Comparison of ENCODE assay signal across 1 cellular context in genomic region chr12:76032043-76032981, GRCh38.
TF ChIP-seq lines count a peak whose summit lies in the region.

No MANE protein-coding gene starts in this region.

TF ChIP-seq in K562, 482 proteins besides CTCF, POLR2A, EP300 and RAD21 (continued from another document and continues in another):
- TF ChIP-seq, protein P1, sequence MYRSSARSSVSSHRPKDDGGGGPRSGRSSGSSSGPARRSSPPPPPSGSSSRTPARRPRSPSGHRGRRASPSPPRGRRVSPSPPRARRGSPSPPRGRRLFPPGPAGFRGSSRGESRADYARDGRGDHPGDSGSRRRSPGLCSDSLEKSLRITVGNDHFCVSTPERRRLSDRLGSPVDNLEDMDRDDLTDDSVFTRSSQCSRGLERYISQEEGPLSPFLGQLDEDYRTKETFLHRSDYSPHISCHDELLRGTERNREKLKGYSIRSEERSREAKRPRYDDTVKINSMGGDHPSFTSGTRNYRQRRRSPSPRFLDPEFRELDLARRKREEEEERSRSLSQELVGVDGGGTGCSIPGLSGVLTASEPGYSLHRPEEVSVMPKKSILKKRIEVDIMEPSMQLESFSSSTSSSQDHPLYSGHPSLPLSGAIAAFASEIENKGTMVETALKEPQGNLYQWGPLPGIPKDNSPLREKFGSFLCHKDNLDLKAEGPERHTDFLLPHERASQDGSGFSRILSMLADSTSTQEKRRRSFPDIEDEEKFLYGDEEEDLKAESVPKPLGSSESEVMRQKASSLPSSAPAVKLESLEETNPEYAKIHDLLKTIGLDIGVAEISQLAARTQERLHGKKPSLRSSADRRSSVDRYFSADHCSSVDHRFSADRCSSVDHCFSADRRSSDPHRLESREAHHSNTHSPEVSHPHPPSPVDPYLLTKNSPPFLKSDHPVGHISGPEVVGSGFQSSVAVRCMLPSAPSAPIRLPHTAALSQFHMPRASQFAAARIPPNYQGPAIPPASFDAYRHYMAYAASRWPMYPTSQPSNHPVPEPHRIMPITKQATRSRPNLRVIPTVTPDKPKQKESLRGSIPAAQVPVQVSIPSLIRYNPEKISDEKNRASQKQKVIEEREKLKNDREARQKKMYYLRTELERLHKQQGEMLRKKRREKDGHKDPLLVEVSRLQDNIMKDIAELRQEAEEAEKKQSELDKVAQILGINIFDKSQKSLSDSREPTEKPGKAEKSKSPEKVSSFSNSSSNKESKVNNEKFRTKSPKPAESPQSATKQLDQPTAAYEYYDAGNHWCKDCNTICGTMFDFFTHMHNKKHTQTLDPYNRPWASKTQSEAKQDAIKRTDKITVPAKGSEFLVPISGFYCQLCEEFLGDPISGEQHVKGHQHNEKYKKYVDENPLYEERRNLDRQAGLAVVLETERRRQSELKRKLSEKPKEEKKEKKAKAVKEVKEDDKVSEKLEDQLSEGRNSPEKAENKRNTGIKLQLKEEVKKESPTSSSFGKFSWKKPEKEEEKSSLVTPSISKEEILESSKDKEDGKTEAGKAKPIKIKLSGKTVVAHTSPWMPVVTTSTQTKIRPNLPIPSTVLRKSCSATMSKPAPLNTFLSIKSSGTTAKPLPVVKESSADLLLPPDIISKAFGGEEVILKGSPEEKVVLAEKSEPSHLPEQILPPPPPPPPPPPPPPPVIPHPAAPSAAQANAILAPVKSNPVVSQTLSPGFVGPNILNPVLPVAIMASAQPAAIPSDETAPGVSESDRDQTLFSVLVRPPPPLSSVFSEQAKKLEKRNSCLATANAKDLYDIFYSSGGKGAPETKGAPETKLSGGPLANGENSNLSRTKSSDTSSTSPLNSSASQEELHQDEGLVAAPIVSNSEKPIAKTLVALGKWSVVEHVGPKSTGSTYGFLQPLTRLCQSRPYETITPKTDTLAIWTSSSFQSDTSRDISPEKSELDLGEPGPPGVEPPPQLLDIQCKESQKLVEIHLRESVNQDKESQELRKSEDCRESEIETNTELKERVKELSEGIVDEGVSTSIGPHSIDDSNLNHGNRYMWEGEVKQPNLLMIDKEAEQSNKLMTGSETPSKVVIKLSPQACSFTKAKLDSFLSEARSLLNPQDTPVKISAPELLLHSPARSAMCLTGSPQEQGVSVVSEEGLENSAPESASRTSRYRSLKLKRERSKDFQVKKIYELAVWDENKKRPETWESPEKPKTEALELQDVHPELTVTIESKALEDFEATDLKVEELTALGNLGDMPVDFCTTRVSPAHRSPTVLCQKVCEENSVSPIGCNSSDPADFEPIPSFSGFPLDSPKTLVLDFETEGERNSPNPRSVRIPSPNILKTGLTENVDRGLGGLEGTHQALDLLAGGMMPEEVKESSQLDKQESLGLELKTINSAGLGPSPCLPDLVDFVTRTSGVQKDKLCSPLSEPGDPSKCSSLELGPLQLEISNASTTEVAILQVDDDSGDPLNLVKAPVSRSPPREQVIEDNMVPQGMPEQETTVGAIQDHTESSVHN (IDR thresholded peaks at IDR 0.05; ENCODE audit: borderline replicate concordance in 1 of 2, low read depth in 1 of 2), result no peak
- no peak for TF ChIP-seq ZNF696 (CRISPR knock-in tag; conservative IDR thresholded peaks at IDR 0.05)
- 0 out of 2 replicates have a peak, but pooled peaks have one; percentile 36 for TF ChIP-seq ZNF395 (CRISPR knock-in tag; IDR thresholded peaks at IDR 0.05)
- no peak for TF ChIP-seq SRSF7 (optimal IDR thresholded peaks at IDR 0.05; ENCODE audit: low read depth, low read length)
- TF ChIP-seq, protein P2, sequence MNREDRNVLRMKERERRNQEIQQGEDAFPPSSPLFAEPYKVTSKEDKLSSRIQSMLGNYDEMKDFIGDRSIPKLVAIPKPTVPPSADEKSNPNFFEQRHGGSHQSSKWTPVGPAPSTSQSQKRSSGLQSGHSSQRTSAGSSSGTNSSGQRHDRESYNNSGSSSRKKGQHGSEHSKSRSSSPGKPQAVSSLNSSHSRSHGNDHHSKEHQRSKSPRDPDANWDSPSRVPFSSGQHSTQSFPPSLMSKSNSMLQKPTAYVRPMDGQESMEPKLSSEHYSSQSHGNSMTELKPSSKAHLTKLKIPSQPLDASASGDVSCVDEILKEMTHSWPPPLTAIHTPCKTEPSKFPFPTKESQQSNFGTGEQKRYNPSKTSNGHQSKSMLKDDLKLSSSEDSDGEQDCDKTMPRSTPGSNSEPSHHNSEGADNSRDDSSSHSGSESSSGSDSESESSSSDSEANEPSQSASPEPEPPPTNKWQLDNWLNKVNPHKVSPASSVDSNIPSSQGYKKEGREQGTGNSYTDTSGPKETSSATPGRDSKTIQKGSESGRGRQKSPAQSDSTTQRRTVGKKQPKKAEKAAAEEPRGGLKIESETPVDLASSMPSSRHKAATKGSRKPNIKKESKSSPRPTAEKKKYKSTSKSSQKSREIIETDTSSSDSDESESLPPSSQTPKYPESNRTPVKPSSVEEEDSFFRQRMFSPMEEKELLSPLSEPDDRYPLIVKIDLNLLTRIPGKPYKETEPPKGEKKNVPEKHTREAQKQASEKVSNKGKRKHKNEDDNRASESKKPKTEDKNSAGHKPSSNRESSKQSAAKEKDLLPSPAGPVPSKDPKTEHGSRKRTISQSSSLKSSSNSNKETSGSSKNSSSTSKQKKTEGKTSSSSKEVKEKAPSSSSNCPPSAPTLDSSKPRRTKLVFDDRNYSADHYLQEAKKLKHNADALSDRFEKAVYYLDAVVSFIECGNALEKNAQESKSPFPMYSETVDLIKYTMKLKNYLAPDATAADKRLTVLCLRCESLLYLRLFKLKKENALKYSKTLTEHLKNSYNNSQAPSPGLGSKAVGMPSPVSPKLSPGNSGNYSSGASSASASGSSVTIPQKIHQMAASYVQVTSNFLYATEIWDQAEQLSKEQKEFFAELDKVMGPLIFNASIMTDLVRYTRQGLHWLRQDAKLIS (CRISPR knock-in tag; IDR thresholded peaks at IDR 0.05), result peak; percentile 50
- TF ChIP-seq FOXA3 (CRISPR knock-in tag; conservative IDR thresholded peaks at IDR 0.05 in 1 of 2, IDR thresholded peaks at IDR 0.05 in 1 of 2), result peak; percentile 87 to 96
- no peak for TF ChIP-seq HMGN3 (IDR thresholded peaks at IDR 0.05; ENCODE audit: borderline replicate concordance, extremely low read depth, insufficient read length, low read depth, low read length)
- peak in 1 of 3 experiments; percentile 16; a peak in 1 of 6 replicates for TF ChIP-seq ZBTB11 (CRISPR knock-in tag; IDR thresholded peaks at IDR 0.05)
- no peak for TF ChIP-seq ZNF830 (CRISPR knock-in tag; IDR thresholded peaks at IDR 0.05)
- 0 out of 2 replicates have a peak, but pooled peaks have one; percentile 7 for TF ChIP-seq L3MBTL2 (IDR thresholded peaks at IDR 0.05)
- TF ChIP-seq, protein P3, sequence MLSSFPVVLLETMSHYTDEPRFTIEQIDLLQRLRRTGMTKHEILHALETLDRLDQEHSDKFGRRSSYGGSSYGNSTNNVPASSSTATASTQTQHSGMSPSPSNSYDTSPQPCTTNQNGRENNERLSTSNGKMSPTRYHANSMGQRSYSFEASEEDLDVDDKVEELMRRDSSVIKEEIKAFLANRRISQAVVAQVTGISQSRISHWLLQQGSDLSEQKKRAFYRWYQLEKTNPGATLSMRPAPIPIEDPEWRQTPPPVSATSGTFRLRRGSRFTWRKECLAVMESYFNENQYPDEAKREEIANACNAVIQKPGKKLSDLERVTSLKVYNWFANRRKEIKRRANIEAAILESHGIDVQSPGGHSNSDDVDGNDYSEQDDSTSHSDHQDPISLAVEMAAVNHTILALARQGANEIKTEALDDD (IDR thresholded peaks at IDR 0.05), result 0 out of 2 replicates have a peak, but pooled peaks have one; percentile 3
- TF ChIP-seq ZNF717 (CRISPR knock-in tag; IDR thresholded peaks at IDR 0.05), result no peak
- peak; percentile 61; the same call in 1 of the 2 replicates for TF ChIP-seq IRF1 (CRISPR knock-in tag; IDR thresholded peaks at IDR 0.05; ENCODE audit: borderline replicate concordance)
- TF ChIP-seq C11orf30 (IDR thresholded peaks at IDR 0.05; ENCODE audit: low read depth), result no peak
- no peak for TF ChIP-seq FOXO4 (CRISPR knock-in tag; IDR thresholded peaks at IDR 0.05)
- TF ChIP-seq, protein P4, sequence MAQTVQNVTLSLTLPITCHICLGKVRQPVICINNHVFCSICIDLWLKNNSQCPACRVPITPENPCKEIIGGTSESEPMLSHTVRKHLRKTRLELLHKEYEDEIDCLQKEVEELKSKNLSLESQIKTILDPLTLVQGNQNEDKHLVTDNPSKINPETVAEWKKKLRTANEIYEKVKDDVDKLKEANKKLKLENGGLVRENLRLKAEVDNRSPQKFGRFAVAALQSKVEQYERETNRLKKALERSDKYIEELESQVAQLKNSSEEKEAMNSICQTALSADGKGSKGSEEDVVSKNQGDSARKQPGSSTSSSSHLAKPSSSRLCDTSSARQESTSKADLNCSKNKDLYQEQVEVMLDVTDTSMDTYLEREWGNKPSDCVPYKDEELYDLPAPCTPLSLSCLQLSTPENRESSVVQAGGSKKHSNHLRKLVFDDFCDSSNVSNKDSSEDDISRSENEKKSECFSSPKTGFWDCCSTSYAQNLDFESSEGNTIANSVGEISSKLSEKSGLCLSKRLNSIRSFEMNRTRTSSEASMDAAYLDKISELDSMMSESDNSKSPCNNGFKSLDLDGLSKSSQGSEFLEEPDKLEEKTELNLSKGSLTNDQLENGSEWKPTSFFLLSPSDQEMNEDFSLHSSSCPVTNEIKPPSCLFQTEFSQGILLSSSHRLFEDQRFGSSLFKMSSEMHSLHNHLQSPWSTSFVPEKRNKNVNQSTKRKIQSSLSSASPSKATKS (CRISPR knock-in tag; IDR thresholded peaks at IDR 0.05), result no peak
- no peak for TF ChIP-seq GATA2 (CRISPR knock-in tag; IDR thresholded peaks at IDR 0.05)
- TF ChIP-seq MBD2 (IDR thresholded peaks at IDR 0.05; ENCODE audit: borderline replicate concordance, low read depth), result no peak; the same call in 1 of the 2 replicates
- TF ChIP-seq KLF13 (tag; IDR thresholded peaks at IDR 0.05; ENCODE audit: borderline replicate concordance, low read depth), result no peak
- TF ChIP-seq TBL1XR1 (IDR thresholded peaks at IDR 0.05; ENCODE audit: low read length in 2 of 2), result 0 out of 4 replicates have a peak, but pooled peaks of 1 of the 2 experiments have one; percentile 43
- TF ChIP-seq FOXK2 (conservative IDR thresholded peaks at IDR 0.05 in 1 of 2, IDR thresholded peaks at IDR 0.05 in 1 of 2; ENCODE audit: low read depth in 2 of 2), result peak; percentile 52 to 69; a peak in 2 of 4 replicates
- no peak for TF ChIP-seq CBFA2T2 (conservative IDR thresholded peaks at IDR 0.05)
